In the genomic region with DNA sequence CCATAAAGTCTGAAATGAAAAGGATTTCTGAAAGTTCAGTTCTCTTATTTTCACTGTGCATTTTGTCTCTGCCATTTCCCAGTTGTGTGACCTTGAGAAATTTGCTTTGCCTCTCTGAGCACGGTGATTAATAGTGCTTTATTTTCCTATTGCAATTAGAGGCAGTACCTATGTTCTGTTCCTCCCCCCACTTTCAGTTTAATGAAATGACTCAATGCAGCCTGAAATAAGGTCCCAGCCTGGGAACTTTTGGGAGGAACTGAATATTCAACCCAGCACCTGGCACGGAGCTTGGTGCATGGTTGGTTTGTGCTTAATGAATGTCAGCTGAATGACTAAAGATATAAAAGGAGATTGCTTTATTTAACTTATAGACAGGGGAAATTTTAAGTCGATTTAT, we compare ENCODE assay signal across 15 cellular contexts.
"Had no signal": no experiment of that assay in that cellular context is flagged by ENCODE, and none has a peak within 500 bp of the region (broad histone marks: within the 10 kb centered on the region; RNA-seq: fewer than 3 reads in every experiment).

No MANE protein-coding gene starts in this region.

- DNase-seq: activated CD4-positive, alpha-beta T cell treated with anti-CD3 and anti-CD28 coated beads, Interleukin-2, amount 10 ng/mL, durations not matched to agents 7 days and 5 days; activated CD4-positive, CD25-positive, alpha-beta regulatory T cell; activated naive CD4-positive, alpha-beta T cell treated with anti-CD3 and anti-CD28 coated beads for 36 hours; activated T-cell treated with anti-CD3 and anti-CD28 coated beads for 4 hours; esophagus squamous epithelium; foreskin fibroblast; glutamatergic neuron; left colon; natural killer cell; small intestine; tibial artery; uterus had no signal

- H3K4me3 ChIP-seq: esophagus squamous epithelium, tibial artery, uterus had no signal

- H3K27me3 ChIP-seq: esophagus squamous epithelium, tibial artery, uterus had no signal

- H3K27ac ChIP-seq: esophagus squamous epithelium, tibial artery, uterus had no signal

- ATAC-seq: activated T-helper 17 cell treated with anti-CD3 and anti-CD28 coated beads, Interleukin-2, amount 50 U/mL, for 72 hours; left colon; natural killer cell; right cardiac atrium; stimulated activated effector memory CD8-positive, alpha-beta T cell treated with anti-CD3 and anti-CD28 coated beads, Interleukin-12 subunit alpha, Interleukin-12 subunit beta, amount 100 ng/mL, for 72 hours had no signal

- H3K9me3 ChIP-seq: esophagus squamous epithelium, tibial artery, uterus had no signal

- H3K36me3 ChIP-seq: esophagus squamous epithelium, tibial artery, uterus had no signal

- H3K4me1 ChIP-seq: esophagus squamous epithelium, tibial artery, uterus had no signal
